Comparison of ENCODE assay signal across 10 cellular contexts in the genomic region with DNA sequence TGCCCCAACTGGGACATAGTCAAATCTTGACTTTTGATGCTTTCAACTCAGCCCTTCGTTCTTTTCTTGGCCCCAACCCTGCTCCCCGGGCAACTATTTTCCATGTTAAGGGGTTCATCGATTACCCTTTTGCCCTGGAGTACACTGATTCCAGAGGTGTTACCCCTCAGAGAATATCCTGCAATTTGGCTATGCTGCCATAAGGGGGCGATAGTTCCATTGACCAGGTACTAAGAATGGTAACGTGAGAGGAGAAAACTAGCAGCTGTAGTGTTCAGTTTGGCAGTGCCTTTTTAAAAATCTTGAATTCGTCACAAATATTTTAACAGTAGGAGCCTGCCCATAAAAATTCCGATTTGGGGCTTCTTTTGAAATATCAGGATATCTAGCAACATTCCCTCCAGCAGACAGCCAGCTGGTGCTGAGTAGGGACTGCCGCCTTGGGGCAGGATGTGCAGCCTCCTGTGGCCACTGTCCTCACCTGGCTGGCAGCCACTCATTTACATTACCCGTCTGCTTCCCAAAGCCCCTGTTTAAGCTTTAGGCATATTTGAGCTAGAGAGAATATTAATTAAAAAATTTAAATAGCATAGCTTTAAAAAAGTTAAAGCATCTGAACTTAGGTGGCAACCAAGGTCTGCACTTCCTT.
DNase-seq lines count a peak whose midpoint lies in the region; ATAC-seq and TF ChIP-seq lines count a peak whose summit lies in the region.
"Had no signal": no experiment of that assay in that cellular context is flagged by ENCODE, and none has a peak within 500 bp of the region (broad histone marks: within the 10 kb centered on the region; RNA-seq: fewer than 3 reads in every experiment).

No MANE protein-coding gene starts in this region.

- peak; percentile 8 for DNase-seq in activated CD4-positive, alpha-beta T cell treated with anti-CD3 and anti-CD28 coated beads, Interleukin-2, amount 10 ng/mL, durations not matched to agents 7 days and 5 days
- no peak for DNase-seq in activated CD4-positive, alpha-beta T cell treated with anti-CD3 and anti-CD28 coated beads, Interleukin-2, amount 50 U/mL, for 4 hours
- DNase-seq in LNCaP clone FGC (ENCODE audit: low read depth) (no peak), astrocyte of the spinal cord (ENCODE audit: low read depth, low spot score) (no peak), neural progenitor cell (ENCODE audit: low spot score) (peak; percentile 52), tibial nerve (ENCODE audit: low spot score in 2 of 2) (no peak), activated gamma-delta T cell treated with Interleukin-2 at 50 U/mL for 16 hours (no peak)

- no peak for TF ChIP-seq EP300 in tibial nerve (IDR thresholded peaks at IDR 0.05)

- no peak overlapping the region for H3K4me2 ChIP-seq in neural progenitor cell
- H3K4me2 ChIP-seq: BLaER1 treated with 17β-estradiol and CSF1 and Interleukin-3, amounts not matched to agents 10 nM and 100 nM had no signal

- no peaks in the 10 kb centered on the region for H3F3A ChIP-seq in neural progenitor cell (ENCODE audit: low read depth)

- H3K36me3 ChIP-seq in neural progenitor cell (no peaks in the 10 kb centered on the region), tibial nerve (no peaks in the 10 kb centered on the region)
- H3K36me3 ChIP-seq: BLaER1 treated with 17β-estradiol and CSF1 and Interleukin-3, amounts not matched to agents 10 nM and 100 nM; SJSA1 had no signal

- no peaks in the 10 kb centered on the region for H3K4me1 ChIP-seq in neural progenitor cell
- no peaks in the 10 kb centered on the region for H3K4me1 ChIP-seq in tibial nerve
- H3K4me1 ChIP-seq: BLaER1 treated with 17β-estradiol and CSF1 and Interleukin-3, amounts not matched to agents 10 nM and 100 nM; SJSA1 had no signal

- H3K27ac ChIP-seq in neural progenitor cell (no peak overlapping the region), tibial nerve (no peak overlapping the region)
- H3K27ac ChIP-seq: BLaER1 treated with 17β-estradiol and CSF1 and Interleukin-3, amounts not matched to agents 10 nM and 100 nM; SJSA1 had no signal

- no peaks in the 10 kb centered on the region for H3K36me3 Mint-ChIP-seq in activated CD4-positive, alpha-beta T cell treated with anti-CD3 and anti-CD28 coated beads, Interleukin-2, amount 10 ng/mL, durations not matched to agents 7 days and 5 days (ENCODE audit: low read depth)
- H3K36me3 Mint-ChIP-seq in neural progenitor cell = no peaks in the 10 kb centered on the region

- H3K27me3 ChIP-seq in neural progenitor cell (no peaks in the 10 kb centered on the region), tibial nerve (no peaks in the 10 kb centered on the region)
- H3K27me3 ChIP-seq: BLaER1 treated with 17β-estradiol and CSF1 and Interleukin-3, amounts not matched to agents 10 nM and 100 nM; SJSA1 had no signal

- H3K9me3 ChIP-seq in neural progenitor cell (ENCODE audit: low read depth) (no peaks in the 10 kb centered on the region), tibial nerve (peaks cover 0 to 13% (median 0%) of the 10 kb centered on the region in 4 donors)
- H3K9me3 ChIP-seq: SJSA1 had no signal

- CTCF ChIA-PET in activated CD4-positive, alpha-beta T cell treated with anti-CD3 and anti-CD28 coated beads, Interleukin-2, amount 10 ng/mL, durations not matched to agents 7 days and 5 days (lab: Charles Lee) = interaction anchor here (0.9 kb wide), 1 partner anchor 19 kb away, joined by 3 read pairs; no protein-coding TSS in a partner anchor

- no peak for ATAC-seq in HG03342 (IDR thresholded peaks at IDR 0.05; ENCODE audit: unreplicated experiment)

- no peaks in the 10 kb centered on the region for H4K20me1 ChIP-seq in neural progenitor cell (ENCODE audit: low read depth)
- H4K20me1 ChIP-seq: BLaER1 treated with 17β-estradiol and CSF1 and Interleukin-3, amounts not matched to agents 10 nM and 100 nM had no signal

- no peaks in the 10 kb centered on the region for H3K9me3 Mint-ChIP-seq in activated CD4-positive, alpha-beta T cell treated with anti-CD3 and anti-CD28 coated beads, Interleukin-2, amount 10 ng/mL, durations not matched to agents 7 days and 5 days
- H3K9me3 Mint-ChIP-seq in neural progenitor cell = peaks cover 11% of the 10 kb centered on the region

- in situ Hi-C loops in astrocyte of the spinal cord (cut with HindIII; ENCODE audit: low sequenced_read_pairs) = no loop called here

- H3K4me3 Mint-ChIP-seq in activated CD4-positive, alpha-beta T cell treated with anti-CD3 and anti-CD28 coated beads, Interleukin-2, amount 10 ng/mL, durations not matched to agents 7 days and 5 days = no peak overlapping the region
- H3K4me3 Mint-ChIP-seq in neural progenitor cell = no peak overlapping the region

- 34 to 36% methylated on average over 9 of the region's 9 CpGs for WGBS in tibial nerve, 2 donors

- POLR2A ChIA-PET in activated CD4-positive, alpha-beta T cell treated with anti-CD3 and anti-CD28 coated beads, Interleukin-2, amount 10 ng/mL, durations not matched to agents 7 days and 5 days (lab: Charles Lee) = no interaction called here

- H3K79me2 ChIP-seq in neural progenitor cell (ENCODE audit: low read depth) = no peaks in the 10 kb centered on the region

- no peaks in the 10 kb centered on the region for H3K27me3 Mint-ChIP-seq in activated CD4-positive, alpha-beta T cell treated with anti-CD3 and anti-CD28 coated beads, Interleukin-2, amount 10 ng/mL, durations not matched to agents 7 days and 5 days
- H3K27me3 Mint-ChIP-seq in neural progenitor cell (ENCODE audit: insufficient read depth, low read depth) = peaks cover 9% of the 10 kb centered on the region

- TF ChIP-seq CTCF in LNCaP clone FGC (IDR thresholded peaks at IDR 0.05; ENCODE audit: control insufficient read depth, extremely low read depth, insufficient read depth) = peak; percentile 77
- TF ChIP-seq CTCF in astrocyte of the spinal cord (IDR thresholded peaks at IDR 0.05; ENCODE audit: low read depth, low read length) = peak; percentile 20
- peak; percentile 71 for TF ChIP-seq CTCF in neural progenitor cell (IDR thresholded peaks at IDR 0.05)
- peak in 1 of 5 experiments; percentile 9 for TF ChIP-seq CTCF in tibial nerve (IDR thresholded peaks at IDR 0.05)

- H3K4me1 Mint-ChIP-seq in activated CD4-positive, alpha-beta T cell treated with anti-CD3 and anti-CD28 coated beads, Interleukin-2, amount 10 ng/mL, durations not matched to agents 7 days and 5 days = no peaks in the 10 kb centered on the region
- H3K4me1 Mint-ChIP-seq in neural progenitor cell = no peaks in the 10 kb centered on the region

- no peak overlapping the region for H3K27ac Mint-ChIP-seq in activated CD4-positive, alpha-beta T cell treated with anti-CD3 and anti-CD28 coated beads, Interleukin-2, amount 10 ng/mL, durations not matched to agents 7 days and 5 days
- H3K27ac Mint-ChIP-seq in neural progenitor cell = no peak overlapping the region

- TF ChIP-seq POLR2A in tibial nerve (IDR thresholded peaks at IDR 0.05) = no peak

- no peak overlapping the region for H3K9ac ChIP-seq in neural progenitor cell
- H3K9ac ChIP-seq: BLaER1 treated with 17β-estradiol and CSF1 and Interleukin-3, amounts not matched to agents 10 nM and 100 nM had no signal

- no peak overlapping the region for H3K4me3 ChIP-seq in LNCaP clone FGC (ENCODE audit: low read depth, low read length)
- H3K4me3 ChIP-seq in astrocyte of the spinal cord (ENCODE audit: low read depth, low read length) = no peak overlapping the region
- H3K4me3 ChIP-seq in neural progenitor cell = no peak overlapping the region
- no peak overlapping the region for H3K4me3 ChIP-seq in tibial nerve
- H3K4me3 ChIP-seq: BLaER1 treated with 17β-estradiol and CSF1 and Interleukin-3, amounts not matched to agents 10 nM and 100 nM; SJSA1 had no signal

- H2AFZ ChIP-seq in neural progenitor cell (replicated peaks) = no peak overlapping the region

Comparison
In these comparisons a context has a peak if more than half of its experiments do, and no peak if none do; other contexts are left out.
1. DNase-seq: peak in activated CD4-positive, alpha-beta T cell treated with anti-CD3 and anti-CD28 coated beads, Interleukin-2, amount 10 ng/mL, durations not matched to agents 7 days and 5 days (single experiment) and neural progenitor cell (single experiment); none in activated CD4-positive, alpha-beta T cell treated with anti-CD3 and anti-CD28 coated beads, Interleukin-2, amount 50 U/mL, for 4 hours (0 of 2), LNCaP clone FGC (single experiment), astrocyte of the spinal cord (single experiment), tibial nerve (0 of 2) and activated gamma-delta T cell treated with Interleukin-2 at 50 U/mL for 16 hours (single experiment).